In the genomic region with DNA sequence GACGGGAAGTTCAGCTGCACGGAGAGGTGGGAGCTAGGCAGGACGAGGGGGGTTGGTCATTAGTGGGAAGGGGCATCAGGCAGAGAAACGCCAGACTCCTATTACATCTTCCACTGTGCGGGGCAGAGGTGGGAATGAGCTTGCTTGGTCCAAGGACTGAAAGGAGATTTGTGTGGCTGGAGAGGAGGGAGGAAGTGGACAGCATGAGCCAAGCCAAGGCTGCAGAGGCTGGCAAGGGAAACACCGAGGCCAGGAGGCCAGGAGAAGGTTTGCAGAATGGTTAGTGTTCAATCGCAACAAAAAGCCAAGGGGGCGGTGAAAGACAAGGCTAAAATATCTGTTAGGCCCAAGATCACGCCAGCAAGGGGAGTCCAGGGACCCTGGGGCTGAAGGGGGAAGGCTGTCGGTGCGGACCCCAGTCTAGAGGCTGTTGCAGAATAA, we compare ENCODE assay signal across 11 cellular contexts.
DNase-seq lines count a peak whose midpoint lies in the region; ATAC-seq and TF ChIP-seq lines count a peak whose summit lies in the region.
"Had no signal": no experiment of that assay in that cellular context is flagged by ENCODE, and none has a peak within 500 bp of the region (broad histone marks: within the 10 kb centered on the region; RNA-seq: fewer than 3 reads in every experiment).

No MANE protein-coding gene starts in this region.

- no peaks in the 10 kb centered on the region for H3K36me3 ChIP-seq in stomach smooth muscle (ENCODE audit: control insufficient read depth in 2 of 2, insufficient read depth in 2 of 2, low read length in 2 of 2)
- H3K36me3 ChIP-seq: heart left ventricle, pancreas had no signal

- peaks cover 4% of the 10 kb centered on the region for H3K4me1 Mint-ChIP-seq in activated CD8-positive, alpha-beta memory T cell treated with anti-CD3 and anti-CD28 coated beads, Interleukin-2, amount 10 ng/mL, durations not matched to agents 7 days and 5 days
- H3K4me1 Mint-ChIP-seq in T-helper 17 cell: peaks cover 13% of the 10 kb centered on the region

- H3K27ac Mint-ChIP-seq in activated CD8-positive, alpha-beta memory T cell treated with anti-CD3 and anti-CD28 coated beads, Interleukin-2, amount 10 ng/mL, durations not matched to agents 7 days and 5 days: peak overlapping the region; percentile 18
- H3K27ac Mint-ChIP-seq in T-helper 17 cell: peak overlapping the region; percentile 88

- H3K4me1 ChIP-seq in foreskin keratinocyte (no peaks in the 10 kb centered on the region), stomach smooth muscle (ENCODE audit: control insufficient read depth, insufficient read depth, low read length) (peaks cover 68% of the 10 kb centered on the region)

- no peak overlapping the region for H3K9ac ChIP-seq in stomach smooth muscle (ENCODE audit: low read length in 2 of 2)

- no peak overlapping the region for H3K27ac ChIP-seq in foreskin keratinocyte
- H3K27ac ChIP-seq in stomach smooth muscle (ENCODE audit: low read length): peak overlapping the region; percentile 58
- H3K27ac ChIP-seq: C4-2B had no signal

- DNase-seq in activated CD8-positive, alpha-beta memory T cell treated with anti-CD3 and anti-CD28 coated beads, Interleukin-2, amount 10 ng/mL, durations not matched to agents 7 days and 5 days: no peak
- DNase-seq in activated CD8-positive, alpha-beta memory T cell treated with anti-CD3 and anti-CD28 coated beads, Interleukin-2, amount 50 U/mL, for 4 hours: no peak
- DNase-seq in T-helper 17 cell: no peak
- DNase-seq in foreskin keratinocyte: no peak
- no peak for DNase-seq in SIG-M5 (lab: John Stamatoyannopoulos, UW)

- H3K9me3 ChIP-seq in T-helper 17 cell (ENCODE audit: control insufficient read depth, low read length, poor library complexity, severe bottlenecking) (no peaks in the 10 kb centered on the region), stomach smooth muscle (ENCODE audit: control insufficient read depth in 2 of 2, low read length in 2 of 2) (no peaks in the 10 kb centered on the region)
- H3K9me3 ChIP-seq: heart left ventricle, pancreas had no signal

- CTCF ChIA-PET in activated CD8-positive, alpha-beta memory T cell treated with anti-CD3 and anti-CD28 coated beads, Interleukin-2, amount 10 ng/mL, durations not matched to agents 7 days and 5 days (lab: Charles Lee): no interaction called here

- H3K4me3 Mint-ChIP-seq in activated CD8-positive, alpha-beta memory T cell treated with anti-CD3 and anti-CD28 coated beads, Interleukin-2, amount 10 ng/mL, durations not matched to agents 7 days and 5 days: no peak overlapping the region
- peak overlapping the region; percentile 13 for H3K4me3 Mint-ChIP-seq in T-helper 17 cell

- H3K9me3 Mint-ChIP-seq in activated CD8-positive, alpha-beta memory T cell treated with anti-CD3 and anti-CD28 coated beads, Interleukin-2, amount 10 ng/mL, durations not matched to agents 7 days and 5 days (ENCODE audit: low read depth): no peaks in the 10 kb centered on the region

- H3K27me3 ChIP-seq in foreskin keratinocyte (no peaks in the 10 kb centered on the region), stomach smooth muscle (ENCODE audit: control insufficient read depth in 1 of 2, insufficient read depth in 2 of 2, low read length in 2 of 2) (no peaks in the 10 kb centered on the region)
- H3K27me3 ChIP-seq: heart left ventricle, pancreas had no signal

- H3K27me3 Mint-ChIP-seq in activated CD8-positive, alpha-beta memory T cell treated with anti-CD3 and anti-CD28 coated beads, Interleukin-2, amount 10 ng/mL, durations not matched to agents 7 days and 5 days: peaks cover 14% of the 10 kb centered on the region
- H3K27me3 Mint-ChIP-seq in T-helper 17 cell: peaks cover 17% of the 10 kb centered on the region

- no peak for TF ChIP-seq CTCF in foreskin keratinocyte (conservative IDR thresholded peaks at IDR 0.05)

- ATAC-seq in activated CD8-positive, alpha-beta memory T cell treated with anti-CD3 and anti-CD28 coated beads, Interleukin-2, amount 10 ng/mL, durations not matched to agents 7 days and 5 days: peak; percentile 29
- ATAC-seq in T-helper 17 cell: no peak
- ATAC-seq in foreskin keratinocyte: peak; percentile 4
- no peak for ATAC-seq in GM21528 (IDR thresholded peaks at IDR 0.05; ENCODE audit: low FRiP score, unreplicated experiment)
- no peak for ATAC-seq in HG03025 (IDR thresholded peaks at IDR 0.05; ENCODE audit: low FRiP score, unreplicated experiment)
- ATAC-seq: heart left ventricle, pancreas had no signal

- H3K36me3 Mint-ChIP-seq in activated CD8-positive, alpha-beta memory T cell treated with anti-CD3 and anti-CD28 coated beads, Interleukin-2, amount 10 ng/mL, durations not matched to agents 7 days and 5 days: no peaks in the 10 kb centered on the region
- H3K36me3 Mint-ChIP-seq in T-helper 17 cell (ENCODE audit: low read depth): no peaks in the 10 kb centered on the region

- no peak overlapping the region for H3K4me3 ChIP-seq in stomach smooth muscle (ENCODE audit: low read length in 2 of 2)
- H3K4me3 ChIP-seq: heart left ventricle, pancreas had no signal

Comparison
In these comparisons a context has a peak if more than half of its experiments do, and no peak if none do; other contexts are left out.
1. ATAC-seq: peak in activated CD8-positive, alpha-beta memory T cell treated with anti-CD3 and anti-CD28 coated beads, Interleukin-2, amount 10 ng/mL, durations not matched to agents 7 days and 5 days (single experiment) and foreskin keratinocyte (single experiment); none in T-helper 17 cell (single experiment), GM21528 (single experiment) and HG03025 (single experiment).